17 cellular contexts compared by ENCODE assay signal in the genomic region with DNA sequence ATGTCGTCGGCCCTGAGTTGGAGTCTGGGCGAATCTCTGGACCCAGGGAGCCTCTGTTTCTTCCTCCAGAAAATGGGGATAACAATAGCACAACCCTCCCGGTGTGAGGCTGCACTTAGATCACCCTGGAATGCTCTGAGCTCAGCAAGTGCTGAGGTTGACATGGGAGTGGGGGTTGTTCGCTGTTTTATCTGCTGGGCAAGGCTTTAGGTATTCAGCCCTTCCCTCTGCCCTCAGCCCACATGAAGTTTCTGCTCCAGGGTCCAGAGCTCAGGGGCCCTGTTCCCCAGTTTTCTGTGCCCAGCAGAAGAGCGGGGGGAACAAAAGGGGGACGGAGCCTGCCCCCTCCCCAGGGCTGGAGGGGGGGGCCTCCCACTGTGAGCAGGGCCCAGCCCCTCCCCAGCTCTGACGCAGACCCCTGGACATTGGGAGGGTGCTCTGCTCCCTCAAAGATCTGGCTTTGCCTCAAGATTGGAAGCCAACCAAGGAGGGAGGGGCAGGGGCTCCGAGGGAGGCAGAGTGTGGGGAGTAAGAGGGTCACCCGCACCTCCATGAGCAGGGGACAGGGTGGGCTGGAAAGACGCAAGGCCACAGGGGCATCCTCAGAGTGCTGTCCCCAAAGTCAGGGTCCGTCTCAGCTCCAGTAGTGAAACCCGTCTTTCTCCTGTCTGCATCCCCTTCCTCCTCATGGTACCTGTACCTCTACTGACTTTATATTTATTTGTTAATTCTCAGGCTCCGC.
DNase-seq lines count a peak whose midpoint lies in the region; ATAC-seq and TF ChIP-seq lines count a peak whose summit lies in the region.
"Had no signal": no experiment of that assay in that cellular context is flagged by ENCODE, and none has a peak within 500 bp of the region (broad histone marks: within the 10 kb centered on the region; RNA-seq: fewer than 3 reads in every experiment).

No MANE protein-coding gene starts in this region.

- H3K27ac ChIP-seq in cingulate gyrus (ENCODE audit: low read depth, low read length), result peak overlapping the region; percentile 10
- H3K27ac ChIP-seq: VCaP had no signal

- peaks cover 14% of the 10 kb centered on the region for H3K4me1 ChIP-seq in mucosa of descending colon (ENCODE audit: low read depth)

- no peak for TF ChIP-seq CTCF in mucosa of descending colon (IDR thresholded peaks at IDR 0.05)

- intact Hi-C loops in mucosa of descending colon (cut with DNase I, micrococcal nuclease), result no loop called here

- ATAC-seq in mucosa of descending colon (no peak), HG03045 (IDR thresholded peaks at IDR 0.05; ENCODE audit: unreplicated experiment) (no peak)
- ATAC-seq: activated T-cell treated with anti-CD3 and anti-CD28 coated beads, Interleukin-2, amount 50 U/mL, for 4 hours; naive thymus-derived CD8-positive, alpha-beta T cell had no signal

- no peak overlapping the region for H3K4me3 ChIP-seq in mucosa of descending colon

- no peaks in the 10 kb centered on the region for H3K9me3 ChIP-seq in mucosa of descending colon

- H3K36me3 ChIP-seq in mucosa of descending colon (ENCODE audit: low read depth), result no peaks in the 10 kb centered on the region

- DNase-seq in A172 (ENCODE audit: low spot score), result peak; percentile 68
- peak; percentile 47 for DNase-seq in HCEC 1CT
- DNase-seq in mucosa of descending colon, result peak in 2 of 3 donors; percentile 27 to 42
- DNase-seq in hippocampal formation (lab: John Stamatoyannopoulos, UW), result no peak
- no peak for DNase-seq in stimulated activated CD8-positive, alpha-beta memory T cell treated with anti-CD3 and anti-CD28 coated beads, Interleukin-4, amount 100 ng/mL, for 48 hours
- no peak for DNase-seq in occipital lobe (lab: John Stamatoyannopoulos, UW)
- DNase-seq: activated CD4-positive, alpha-beta memory T cell treated with anti-CD3 and anti-CD28 coated beads, Interleukin-2, amount 10 ng/mL, durations not matched to agents 7 days and 5 days; activated naive CD8-positive, alpha-beta T cell treated with anti-CD3 and anti-CD28 coated beads, Interleukin-2, amount 10 ng/mL, durations not matched to agents 7 days and 5 days; activated T-cell treated with anti-CD3 and anti-CD28 coated beads, Interleukin-2, amount 50 U/mL, for 4 hours; foreskin melanocyte; NCI-H2029 treated with DMSO at 0.1 percent for 48 hours; NCI-H524 treated with DMSO at 0.1 percent for 48 hours; PC-3 had no signal

Comparison
In these comparisons a context has a peak if more than half of its experiments do, and no peak if none do; other contexts are left out.
1. DNase-seq: peak in A172 (single experiment), HCEC 1CT (single experiment) and mucosa of descending colon (2 of 3); none in hippocampal formation (0 of 2), stimulated activated CD8-positive, alpha-beta memory T cell treated with anti-CD3 and anti-CD28 coated beads, Interleukin-4, amount 100 ng/mL, for 48 hours (single experiment) and occipital lobe (single experiment).